ENCODE assay signal across 23 cellular contexts in genomic region chr11:14306481-14306880, GRCh38. TPM values are rescaled to one million over a fixed set of nuclear protein-coding genes. Genes with fewer than 3 reads are reported as not detected.
A peak's percentile ranks its signal among the peaks of the same experiment; 100 is the strongest.
DNase-seq lines count a peak whose midpoint lies in the region; ATAC-seq, FAIRE-seq and TF ChIP-seq lines count a peak whose summit lies in the region.
"Had no signal": no experiment of that assay in that cellular context is flagged by ENCODE, and none has a peak within 500 bp of the region (broad histone marks: within the 10 kb centered on the region; RNA-seq: fewer than 3 reads in every experiment).

No MANE protein-coding gene starts in this region.

- no peak overlapping the region for H2AFZ ChIP-seq in trophoblast cell (ENCODE audit: insufficient read depth, low read length, poor library complexity)

- 0 out of 3 replicates have a peak, but pooled peaks have one; percentile 44 for ATAC-seq in RWPE2 (ENCODE audit: low read depth)
- no peak for ATAC-seq in GM18511 (IDR thresholded peaks at IDR 0.05; ENCODE audit: unreplicated experiment)
- ATAC-seq: activated CD4-positive, alpha-beta T cell treated with anti-CD3 and anti-CD28 coated beads for 36 hours; naive thymus-derived CD8-positive, alpha-beta T cell had no signal

- H2BK120ac ChIP-seq in trophoblast cell (ENCODE audit: insufficient read depth, low read length, poor library complexity): no peak overlapping the region

- H3K79me2 ChIP-seq in trophoblast cell (ENCODE audit: control insufficient read depth, insufficient read depth, low read length, poor library complexity): peaks cover 7% of the 10 kb centered on the region

- H4K12ac ChIP-seq in trophoblast cell (ENCODE audit: low read depth, low read length): no peak overlapping the region

- no peak overlapping the region for H2BK12ac ChIP-seq in trophoblast cell (ENCODE audit: low read length)

- H4K8ac ChIP-seq in trophoblast cell (ENCODE audit: low read depth, low read length): no peak overlapping the region

- no peak overlapping the region for H3K14ac ChIP-seq in trophoblast cell (ENCODE audit: low read length)

- no peak overlapping the region for H3K4me2 ChIP-seq in trophoblast cell (ENCODE audit: low read length)

- no peak for TF ChIP-seq POLR2A in GM12891 (IDR thresholded peaks at IDR 0.05; ENCODE audit: low read depth, low read length)

- no peak overlapping the region for H3K23ac ChIP-seq in trophoblast cell (ENCODE audit: low read length)

- H3K9me3 ChIP-seq in RWPE2 (ENCODE audit: severe bottlenecking) (no peaks in the 10 kb centered on the region), trophoblast cell (ENCODE audit: insufficient read depth, low read depth, low read length) (no peaks in the 10 kb centered on the region)
- H3K9me3 ChIP-seq: BE2C had no signal

- no peak overlapping the region for H3K18ac ChIP-seq in trophoblast cell (ENCODE audit: low read length)

- H3K36me3 ChIP-seq in RWPE2 (ENCODE audit: low read depth): no peaks in the 10 kb centered on the region
- no peaks in the 10 kb centered on the region for H3K36me3 ChIP-seq in trophoblast cell (ENCODE audit: control insufficient read depth in 1 of 2, insufficient read depth in 2 of 2, low read length in 2 of 2)
- H3K36me3 ChIP-seq: BE2C had no signal

- no peak overlapping the region for H3K27ac ChIP-seq in RWPE2 (ENCODE audit: poor library complexity, severe bottlenecking)
- H3K27ac ChIP-seq in trophoblast cell (ENCODE audit: low read depth, low read length): no peak overlapping the region
- H3K27ac ChIP-seq: skin epidermis had no signal

- H3K79me1 ChIP-seq in trophoblast cell (ENCODE audit: low read length): no peaks in the 10 kb centered on the region

- H3K27me3 ChIP-seq in RWPE2 (ENCODE audit: insufficient read depth, poor library complexity, severe bottlenecking): no peaks in the 10 kb centered on the region
- no peaks in the 10 kb centered on the region for H3K27me3 ChIP-seq in trophoblast cell (ENCODE audit: insufficient read depth, low read length)
- H3K27me3 ChIP-seq: BE2C had no signal

- H3K4me3 ChIP-seq in RWPE2 (ENCODE audit: severe bottlenecking) (no peak overlapping the region), fibroblast of pulmonary artery (replicated peaks; ENCODE audit: low read depth, low read length) (no peak overlapping the region), trophoblast cell (ENCODE audit: low read depth, low read length) (no peak overlapping the region)
- H3K4me3 ChIP-seq: skin epidermis had no signal

- no CpG with 5 or more reads among the region's 1 CpG for WGBS in trophoblast cell (ENCODE audit: extremely low coverage, insufficient coverage, insufficient read length)

- TF ChIP-seq CTCF in RWPE2 (IDR thresholded peaks at IDR 0.05; ENCODE audit: poor library complexity, severe bottlenecking): peak; percentile 32
- TF ChIP-seq CTCF in fibroblast of pulmonary artery (IDR thresholded peaks at IDR 0.05; ENCODE audit: low read length, missing control alignments): peak; percentile 13

- H2AK5ac ChIP-seq in trophoblast cell (ENCODE audit: low read length): no peak overlapping the region

- no peak overlapping the region for H3K9ac ChIP-seq in trophoblast cell (ENCODE audit: low read length)

- peak; percentile 31 for FAIRE-seq in GM12891 (lab: Jason Lieb, UNC)
- FAIRE-seq: colon, endothelial cell of umbilical vein had no signal

- peak overlapping the region; percentile 27 for H3K4ac ChIP-seq in trophoblast cell (ENCODE audit: low read depth, low read length)

- H3K4me1 ChIP-seq in RWPE2 (ENCODE audit: insufficient read depth, poor library complexity, severe bottlenecking) (peaks cover 17% of the 10 kb centered on the region), trophoblast cell (ENCODE audit: control insufficient read depth in 1 of 2, insufficient read depth in 2 of 2, low read length in 2 of 2) (no peaks in the 10 kb centered on the region)
- H3K4me1 ChIP-seq: BE2C had no signal

- DNase-seq in GM12891 (ENCODE audit: insufficient read length, low spot score) (no peak), RWPE2 (ENCODE audit: low spot score) (no peak), fibroblast of pulmonary artery (ENCODE audit: low read depth) (no peak), trophoblast cell (no peak), NCI-H1694 (lab: John Stamatoyannopoulos, UW) (no peak), ureter (ENCODE audit: low spot score) (no peak)
- DNase-seq: activated CD4-positive, alpha-beta T cell treated with anti-CD3 and anti-CD28 coated beads for 36 hours; activated CD8-positive, alpha-beta memory T cell treated with anti-CD3 and anti-CD28 coated beads, Interleukin-2, amount 50 U/mL, for 4 hours; activated naive CD4-positive, alpha-beta T cell treated with anti-CD3 and anti-CD28 coated beads for 36 hours; aorta; BE2C; DMS 273 treated with DMSO at 0.1 percent for 48 hours; GF-D8; naive thymus-derived CD8-positive, alpha-beta T cell; NCI-H2081; NCI-H510A treated with DMSO at 0.1 percent for 48 hours; SIG-M5; stimulated activated CD4-positive, alpha-beta T cell treated with anti-CD3 and anti-CD28 coated beads, Interleukin-4, amount 100 ng/mL, for 4 hours; stimulated activated CD8-positive, alpha-beta memory T cell treated with anti-CD3 and anti-CD28 coated beads, Interleukin-4, amount 100 ng/mL, for 48 hours had no signal

- no peak overlapping the region for H2BK5ac ChIP-seq in trophoblast cell (ENCODE audit: low read depth, low read length, poor library complexity)

- H4K91ac ChIP-seq in trophoblast cell (ENCODE audit: low read depth, low read length): no peak overlapping the region

TF ChIP-seq in GM12891, 5 proteins besides CTCF, POLR2A, EP300 and RAD21:
- no peak for TF ChIP-seq POU2F2 (IDR thresholded peaks at IDR 0.05; ENCODE audit: low read depth, low read length)
- no peak for TF ChIP-seq TAF1 (IDR thresholded peaks at IDR 0.05; ENCODE audit: low read depth, low read length)
- TF ChIP-seq SPI1 (IDR thresholded peaks at IDR 0.05; ENCODE audit: low read depth, low read length): no peak
- no peak for TF ChIP-seq POLR2AphosphoS5 (IDR thresholded peaks at IDR 0.05; ENCODE audit: low read depth, low read length)
- TF ChIP-seq PAX5 (IDR thresholded peaks at IDR 0.05; ENCODE audit: insufficient read depth, low read length, severe bottlenecking): no peak

RNA-seq across cellular contexts. Expression of gene RRAS2, which starts 52.5 kb away (rescaled TPM):
- polyA plus RNA-seq in GM12891 (2012; ENCODE audit: low read depth, missing spikeins): 24.3 TPM
- polyA plus RNA-seq in trophoblast cell (2013): 51.8 and 54.1 TPM in 2 replicates
- total RNA-seq in ureter: 31.1 TPM
